20 cellular contexts compared by ENCODE assay signal in genomic region chr21:20083336-20083735, GRCh38.
"Had no signal": no experiment of that assay in that cellular context is flagged by ENCODE, and none has a peak within 500 bp of the region (broad histone marks: within the 10 kb centered on the region; RNA-seq: fewer than 3 reads in every experiment).

No MANE protein-coding gene starts in this region.

- DNase-seq: Kasumi-1, NCI-H1092, NCI-H1105 treated with DMSO at 0.1 percent for 48 hours, NCI-H1417 treated with DMSO at 0.1 percent for 48 hours, NCI-H187, NCI-H2029, NCI-H2081 treated with DMSO at 0.1 percent for 48 hours, NCI-H2171, NCI-H226, NCI-H446 treated with DMSO at 0.1 percent for 48 hours, NCI-H510A treated with DMSO at 0.1 percent for 48 hours, NCI-H526, NCI-H748 treated with DMSO at 0.1 percent for 48 hours, SHP77 treated with DMSO at 0.1 percent for 48 hours, SJCRH30 had no signal

- ATAC-seq: HepG2, K562, Right ventricle myocardium inferior, SK-N-SH treated with all-trans-retinoic acid at 6 μM for 48 hours had no signal

- H3K27me3 ChIP-seq: SJCRH30 had no signal

- FAIRE-seq: HepG2, K562 had no signal

- H3K4me1 ChIP-seq: SJCRH30 had no signal

- H3K9me3 ChIP-seq: SJCRH30 had no signal

- H3K4me3 ChIP-seq: K562, SJCRH30 had no signal

- H3K27ac ChIP-seq: KMS-11, SJCRH30 had no signal

- H3K36me3 ChIP-seq: SJCRH30 had no signal
